Comparison of ENCODE assay signal across 20 cellular contexts in the genomic region with DNA sequence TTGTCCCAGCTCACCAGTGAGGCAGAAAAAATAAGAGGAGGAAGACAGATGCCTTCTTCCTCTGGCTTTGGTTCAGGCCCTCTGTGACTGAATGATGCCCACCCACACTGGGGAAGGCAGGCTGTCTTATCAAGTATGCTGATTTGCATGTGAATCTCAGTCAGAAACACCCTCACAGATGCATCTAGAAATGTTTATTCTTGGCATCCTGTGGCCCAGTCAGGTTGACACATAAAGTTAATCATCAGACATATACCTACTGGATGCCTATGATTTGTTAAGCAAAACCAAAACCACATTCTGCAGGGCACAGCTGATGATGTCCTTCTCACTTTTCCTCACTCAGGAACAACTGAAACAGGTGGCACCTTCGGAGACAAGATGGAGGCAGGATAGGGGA.
"Had no signal": no experiment of that assay in that cellular context is flagged by ENCODE, and none has a peak within 500 bp of the region (broad histone marks: within the 10 kb centered on the region; RNA-seq: fewer than 3 reads in every experiment).

No MANE protein-coding gene starts in this region.

- FAIRE-seq: kidney, small intestine had no signal

- DNase-seq: activated CD4-positive, alpha-beta T cell treated with anti-CD3 and anti-CD28 coated beads for 48 hours; activated CD4-positive, CD25-positive, alpha-beta regulatory T cell; activated CD8-positive, alpha-beta T cell treated with anti-CD3 and anti-CD28 coated beads, Interleukin-2, amount 10 ng/mL, durations not matched to agents 7 days and 5 days; activated effector memory CD4-positive, alpha-beta T cell treated with Interleukin-2 at 50 U/mL for 16 hours; activated naive CD4-positive, alpha-beta T cell treated with anti-CD3 and anti-CD28 coated beads, Interleukin-2, amount 50 U/mL, for 16 hours; activated T-cell treated with anti-CD3 and anti-CD28 coated beads, Interleukin-2, amount 50 U/mL, for 4 hours; aorta; effector CD4-positive, alpha-beta T cell; gastrocnemius medialis; head of caudate nucleus; kidney; right lobe of liver; small intestine; stimulated activated CD4-positive, alpha-beta T cell treated with anti-CD3 and anti-CD28 coated beads, Interleukin-4, amount 100 ng/mL, for 1 hour; stimulated activated naive CD8-positive, alpha-beta T cell treated with anti-CD3 and anti-CD28 coated beads, Interleukin-15, amount 100 ng/mL, for 72 hours; transverse colon had no signal

- H3K9ac ChIP-seq: parathyroid adenoma had no signal

- H3K27ac ChIP-seq: gastrocnemius medialis, parathyroid adenoma, right lobe of liver, suprapubic skin, transverse colon had no signal

- ATAC-seq: activated CD8-positive, alpha-beta T cell treated with anti-CD3 and anti-CD28 coated beads, Interleukin-2, amount 10 ng/mL, durations not matched to agents 7 days and 5 days; activated T-cell treated with anti-CD3 and anti-CD28 coated beads, Interleukin-2, amount 50 U/mL, for 4 hours; gastrocnemius medialis; left lobe of liver; right lobe of liver; stimulated activated naive CD8-positive, alpha-beta T cell treated with anti-CD3 and anti-CD28 coated beads, Interleukin-15, amount 100 ng/mL, for 72 hours had no signal

- H3K27me3 ChIP-seq: gastrocnemius medialis, right lobe of liver, suprapubic skin, transverse colon had no signal

- H3K36me3 ChIP-seq: gastrocnemius medialis, right lobe of liver, suprapubic skin, transverse colon had no signal

- H3K4me3 ChIP-seq: gastrocnemius medialis, lung, right lobe of liver, suprapubic skin, transverse colon had no signal

- H3K4me1 ChIP-seq: parathyroid adenoma, right lobe of liver, suprapubic skin, transverse colon had no signal

- H3K9me3 ChIP-seq: gastrocnemius medialis, right lobe of liver, suprapubic skin, transverse colon had no signal
